11 cellular contexts compared by ENCODE assay signal in genomic region chr16:27317320-27317719, GRCh38. TPM values are rescaled to one million over a fixed set of nuclear protein-coding genes. Genes with fewer than 3 reads are reported as not detected.
DNase-seq lines count a peak whose midpoint lies in the region; TF ChIP-seq lines count a peak whose summit lies in the region.
"Had no signal": no experiment of that assay in that cellular context is flagged by ENCODE, and none has a peak within 500 bp of the region (broad histone marks: within the 10 kb centered on the region; RNA-seq: fewer than 3 reads in every experiment).

No MANE protein-coding gene starts in this region.

- peaks cover 73% of the 10 kb centered on the region for H3K4me1 Mint-ChIP-seq in activated naive CD8-positive, alpha-beta T cell (ENCODE audit: low read depth)

- TF ChIP-seq POLR2A in stomach (IDR thresholded peaks at IDR 0.05): no peak

- H3K4me1 ChIP-seq in liver (ENCODE audit: control insufficient read depth in 4 of 4, insufficient read depth in 4 of 4, low read length in 3 of 4) (peaks cover 21 to 72% (median 61%) of the 10 kb centered on the region in 4 donors), stomach (peaks cover 68 to 88% (median 82%) of the 10 kb centered on the region in 4 donors), MM.1S (ENCODE audit: low read length) (no peaks in the 10 kb centered on the region)

- H3K9me3 ChIP-seq in liver (ENCODE audit: control insufficient read depth in 4 of 4, low read length in 3 of 4) (no peaks in the 10 kb centered on the region), stomach (no peaks in the 10 kb centered on the region), MM.1S (replicated peaks; ENCODE audit: insufficient read depth, low read length) (no peaks in the 10 kb centered on the region)
- H3K9me3 ChIP-seq: A549, body of pancreas, ovary had no signal

- no peaks in the 10 kb centered on the region for H3K27me3 Mint-ChIP-seq in activated naive CD8-positive, alpha-beta T cell

- H3K27ac Mint-ChIP-seq in activated naive CD8-positive, alpha-beta T cell: peak overlapping the region; percentile 100

- H3K9ac ChIP-seq in liver (ENCODE audit: low read depth in 1 of 2, low read length in 2 of 2) (peak overlapping the region; percentile 69 to 75), MM.1S (ENCODE audit: low read length) (no peak overlapping the region)

- peaks cover 21% of the 10 kb centered on the region for H3K36me3 Mint-ChIP-seq in activated naive CD8-positive, alpha-beta T cell

- H4K20me1 ChIP-seq in MM.1S (ENCODE audit: insufficient read depth, low read length): no peaks in the 10 kb centered on the region

- TF ChIP-seq CTCF in liver (IDR thresholded peaks at IDR 0.05; ENCODE audit: low read depth, low read length, missing input control) (no peak), stomach (IDR thresholded peaks at IDR 0.05) (no peak), MM.1S (IDR thresholded peaks at IDR 0.05; ENCODE audit: low read length) (no peak)

- no peak overlapping the region for H3K4me2 ChIP-seq in MM.1S (ENCODE audit: low read depth, low read length)
- H3K4me2 ChIP-seq: A549 had no signal

- H3K9me2 ChIP-seq in MM.1S (replicated peaks; ENCODE audit: insufficient read depth, low read length): no peaks in the 10 kb centered on the region

- no peaks in the 10 kb centered on the region for H3K79me2 ChIP-seq in MM.1S (ENCODE audit: low read length)

- H3K36me3 ChIP-seq in liver (ENCODE audit: control insufficient read depth in 4 of 4, insufficient read depth in 3 of 4, low read depth in 1 of 4, low read length in 3 of 4): peaks cover 0 to 10% (median 0%) of the 10 kb centered on the region in 4 donors
- H3K36me3 ChIP-seq in stomach: no peaks in the 10 kb centered on the region
- H3K36me3 ChIP-seq in MM.1S (replicated peaks; ENCODE audit: insufficient read depth, low read length): no peaks in the 10 kb centered on the region
- H3K36me3 ChIP-seq: ovary had no signal

- 72% methylated on average over 7 of the region's 7 CpGs for WGBS in liver
- 52 to 72% (median 65%) methylated on average over 7 of the region's 7 CpGs for WGBS in stomach, 5 donors

- H2AFZ ChIP-seq in MM.1S (ENCODE audit: low read length): no peak overlapping the region

- H3K4me3 ChIP-seq in liver (ENCODE audit: low read depth in 1 of 3, low read length in 3 of 3): no peak overlapping the region
- peak overlapping the region; percentile 0 to 77 (median 39) for H3K4me3 ChIP-seq in stomach
- no peak overlapping the region for H3K4me3 ChIP-seq in MM.1S (ENCODE audit: low read length)
- H3K4me3 ChIP-seq: A549, body of pancreas, ovary had no signal

- H3K27ac ChIP-seq in liver (ENCODE audit: low read depth in 1 of 2, low read length in 2 of 2): peak overlapping the region; percentile 97 to 99
- peak overlapping the region; percentile 10 to 100 (median 100) for H3K27ac ChIP-seq in stomach
- H3K27ac ChIP-seq in MM.1S (ENCODE audit: low read length): no peak overlapping the region
- H3K27ac ChIP-seq: ovary had no signal

- intact Hi-C loops in stomach (cut with DNase I; ENCODE audit: low total_unique reads): loop anchor here (10.0 kb wide), 1 partner anchor 47 kb away; no protein-coding TSS in a partner anchor

- peak; percentile 56 for DNase-seq in activated CD8-positive, alpha-beta memory T cell treated with anti-CD3 and anti-CD28 coated beads for 24 hours
- DNase-seq in activated CD8-positive, alpha-beta memory T cell treated with anti-CD3 and anti-CD28 coated beads, Interleukin-2, amount 50 U/mL, for 4 hours: no peak
- DNase-seq in stomach (no peak), NCI-H526 (lab: John Stamatoyannopoulos, UW) (no peak), DMS153 (lab: John Stamatoyannopoulos, UW) (no peak), MM.1S (no peak)
- DNase-seq: body of pancreas had no signal

- H3K4me3 Mint-ChIP-seq in activated naive CD8-positive, alpha-beta T cell: peak overlapping the region; percentile 94

- no peak for TF ChIP-seq EP300 in stomach (IDR thresholded peaks at IDR 0.05)

- H3K9me3 Mint-ChIP-seq in activated naive CD8-positive, alpha-beta T cell (ENCODE audit: low read depth): no peaks in the 10 kb centered on the region

- H3K27me3 ChIP-seq in liver (ENCODE audit: control insufficient read depth in 4 of 4, insufficient read depth in 4 of 4, low read length in 3 of 4): no peaks in the 10 kb centered on the region
- no peaks in the 10 kb centered on the region for H3K27me3 ChIP-seq in stomach
- H3K27me3 ChIP-seq in MM.1S (replicated peaks; ENCODE audit: insufficient read depth, low read length): no peaks in the 10 kb centered on the region
- H3K27me3 ChIP-seq: body of pancreas, ovary had no signal

- TF ChIP-seq RAD21 in liver (IDR thresholded peaks at IDR 0.05): no peak

- H3F3A ChIP-seq in MM.1S (ENCODE audit: insufficient read depth, low read length): no peaks in the 10 kb centered on the region

TF ChIP-seq in liver, 16 proteins besides CTCF, POLR2A, EP300 and RAD21:
- no peak for TF ChIP-seq EGR1 (IDR thresholded peaks at IDR 0.05; ENCODE audit: low read depth in 2 of 2)
- no peak for TF ChIP-seq FOXA2 (IDR thresholded peaks at IDR 0.05)
- TF ChIP-seq GABPA (IDR thresholded peaks at IDR 0.05 in 1 of 2, conservative IDR thresholded peaks at IDR 0.05 in 1 of 2): no peak
- TF ChIP-seq, protein P1, sequence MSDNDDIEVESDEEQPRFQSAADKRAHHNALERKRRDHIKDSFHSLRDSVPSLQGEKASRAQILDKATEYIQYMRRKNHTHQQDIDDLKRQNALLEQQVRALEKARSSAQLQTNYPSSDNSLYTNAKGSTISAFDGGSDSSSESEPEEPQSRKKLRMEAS (IDR thresholded peaks at IDR 0.05): no peak
- TF ChIP-seq NR2F2 (IDR thresholded peaks at IDR 0.05): no peak
- TF ChIP-seq TAF1 (conservative IDR thresholded peaks at IDR 0.05): no peak
- TF ChIP-seq RXRA (IDR thresholded peaks at IDR 0.05): no peak
- no peak for TF ChIP-seq ATF3 (IDR thresholded peaks at IDR 0.05)
- TF ChIP-seq JUND (IDR thresholded peaks at IDR 0.05): no peak
- TF ChIP-seq HNF4G (IDR thresholded peaks at IDR 0.05): no peak
- no peak for TF ChIP-seq FOXA1 (IDR thresholded peaks at IDR 0.05)
- no peak for TF ChIP-seq SP1 (IDR thresholded peaks at IDR 0.05)
- no peak for TF ChIP-seq HNF4A (conservative IDR thresholded peaks at IDR 0.05)
- TF ChIP-seq ZBTB33 (IDR thresholded peaks at IDR 0.05): no peak
- TF ChIP-seq YY1 (IDR thresholded peaks at IDR 0.05): no peak
- TF ChIP-seq REST (IDR thresholded peaks at IDR 0.05): no peak

RNA-seq across cellular contexts. Expression of gene IL4R, which starts 3.5 kb away (rescaled TPM):
- 10 to 100 TPM; 18.0 to 61.9 TPM for total RNA-seq in liver
- polyA plus RNA-seq in liver: 10 to 100 TPM; 15.5 to 41.8 TPM
- 100 to 1,000 TPM in 2 of 5 donors, 10 to 100 TPM in 3; 23.9 to 120 (median 55.2) TPM for total RNA-seq in stomach
- 10 to 100 TPM; 17.4 to 55.8 (median 18.9) TPM for polyA plus RNA-seq in stomach

RNA-seq across cellular contexts. Expression of gene NSMCE1, which starts 48.7 kb away (rescaled TPM):
- total RNA-seq in liver (10 to 100 TPM; 16.5 to 16.6 TPM), stomach (100 to 1,000 TPM in 1 of 5 donors, 10 to 100 TPM in 3, 1 to 10 TPM in 1; 9.3 to 120 (median 24.1) TPM)
- polyA plus RNA-seq in liver (10 to 100 TPM; 26.9 to 39.0 TPM), stomach (10 to 100 TPM; 53.5 to 67.0 (median 66.0) TPM)

Comparison
In these comparisons a context has a peak if more than half of its experiments do, and no peak if none do; other contexts are left out.
1. H3K4me3 ChIP-seq: peak in stomach (4 of 4); none in liver (0 of 3) and MM.1S (single experiment).